ENCODE assay signal across 8 cellular contexts in genomic region chr18:55586841-55587240, GRCh38. TPM values are rescaled to one million over a fixed set of nuclear protein-coding genes. Genes with fewer than 3 reads are reported as not detected.
A peak's percentile ranks its signal among the peaks of the same experiment; 100 is the strongest.
DNase-seq lines count a peak whose midpoint lies in the region; ATAC-seq and TF ChIP-seq lines count a peak whose summit lies in the region.

No MANE protein-coding gene starts in this region.

- TF ChIP-seq POLR2A in GM18505 (IDR thresholded peaks at IDR 0.05; ENCODE audit: borderline replicate concordance, extremely low read depth, insufficient read depth, insufficient read length): no peak

- no TSS peak for BruUV-seq in Calu3 (replicated peaks; lab: Mats Ljungman, UMichigan)

- ATAC-seq in HG03159 (IDR thresholded peaks at IDR 0.05; ENCODE audit: unreplicated experiment) (no peak), HG03520 (IDR thresholded peaks at IDR 0.05; ENCODE audit: unreplicated experiment) (no peak), GM18505 (IDR thresholded peaks at IDR 0.05; ENCODE audit: unreplicated experiment) (no peak)

- no peaks in the 10 kb centered on the region for H3K9me3 Mint-ChIP-seq in Calu3 (ENCODE audit: low read depth, unreplicated experiment)

- peak overlapping the region; percentile 52 to 68 for H3K4me3 ChIP-seq in cardiac fibroblast (replicated peaks in 1 of 2; ENCODE audit: low read depth in 2 of 2, low read length in 2 of 2)

- DNase-seq in Calu3: no peak
- DNase-seq in NCI-H1092 (lab: John Stamatoyannopoulos, UW): peak; percentile 9
- peak; percentile 60 to 62 for DNase-seq in cardiac fibroblast (ENCODE audit: low read depth in 2 of 2)
- peak; percentile 39 for DNase-seq in midbrain (lab: John Stamatoyannopoulos, UW)
- DNase-seq in central memory CD4-positive, alpha-beta T cell: no peak

- peaks cover under 1% of the 10 kb centered on the region for H3K27me3 Mint-ChIP-seq in Calu3 (ENCODE audit: unreplicated experiment)

- no peak for TF ChIP-seq CTCF in Calu3 (IDR thresholded peaks at IDR 0.05; ENCODE audit: unreplicated experiment)
- TF ChIP-seq CTCF in cardiac fibroblast (IDR thresholded peaks at IDR 0.05; ENCODE audit: low read depth, low read length): no peak

- CTCF ChIA-PET in Calu3 (lab: Charles Lee): no interaction called here

- H3K4me3 Mint-ChIP-seq in Calu3 (ENCODE audit: low read depth, unreplicated experiment): peak overlapping the region; percentile 32

- no peak overlapping the region for H3K27ac Mint-ChIP-seq in Calu3 (ENCODE audit: unreplicated experiment)

- intact Hi-C loops in Calu3 (cut with micrococcal nuclease; ENCODE audit: unreplicated experiment): no loop called here

- H3K36me3 Mint-ChIP-seq in Calu3 (ENCODE audit: insufficient read depth, unreplicated experiment): peaks cover 5% of the 10 kb centered on the region

- no peaks in the 10 kb centered on the region for H3K4me1 Mint-ChIP-seq in Calu3 (ENCODE audit: low read depth, unreplicated experiment)

RNA-seq across cellular contexts. Expression of gene TCF4, which starts 1.2 kb away (rescaled TPM):
- 0.21 and 0.37 TPM in 2 replicates for total RNA-seq in Calu3 (2022)

Comparison
In these comparisons a context has a peak if more than half of its experiments do, and no peak if none do; other contexts are left out.
1. DNase-seq: peak in NCI-H1092 (single experiment), cardiac fibroblast (2 of 2) and midbrain (single experiment); none in Calu3 (single experiment) and central memory CD4-positive, alpha-beta T cell (single experiment).